11 cellular contexts compared by ENCODE assay signal in genomic region chr11:73386568-73386967, GRCh38. TPM values are rescaled to one million over a fixed set of nuclear protein-coding genes. Genes with fewer than 3 reads are reported as not detected.
DNase-seq lines count a peak whose midpoint lies in the region; ATAC-seq, FAIRE-seq and TF ChIP-seq lines count a peak whose summit lies in the region.
"Had no signal": no experiment of that assay in that cellular context is flagged by ENCODE, and none has a peak within 500 bp of the region (broad histone marks: within the 10 kb centered on the region; RNA-seq: fewer than 3 reads in every experiment).

No MANE protein-coding gene starts in this region.

- TF ChIP-seq POLR2A in right lobe of liver (IDR thresholded peaks at IDR 0.05) (no peak), HepG2 (IDR thresholded peaks at IDR 0.05; ENCODE audit: insufficient read depth in 1 of 2, low read depth in 2 of 2, low read length in 2 of 2) (no peak)

- 75% methylated on average over 1 of the region's 7 CpGs for WGBS in right lobe of liver (ENCODE audit: insufficient coverage, low coverage, low lambda C conversion rate, missing lambda C conversion rate)
- 100% methylated on average over 6 of the region's 7 CpGs for WGBS in HepG2 (ENCODE audit: low lambda C conversion rate)
- WGBS in aorta, 2 donors = 93 to 97% methylated on average over 7 of the region's 7 CpGs

- H3K9ac ChIP-seq in HepG2 (ENCODE audit: insufficient read depth, low read depth, low read length) = no peak overlapping the region

- H3K9me3 ChIP-seq in right lobe of liver = no peaks in the 10 kb centered on the region
- H3K9me3 ChIP-seq in HepG2 (ENCODE audit: low read length) = no peaks in the 10 kb centered on the region
- no peaks in the 10 kb centered on the region for H3K9me3 ChIP-seq in aorta (ENCODE audit: control insufficient read depth, low read length)

- peaks cover 0 to 8% (median 0%) of the 10 kb centered on the region in 4 donors for H3K4me1 ChIP-seq in right lobe of liver
- H3K4me1 ChIP-seq in HepG2 (ENCODE audit: insufficient read depth, low read length) = peaks cover 16% of the 10 kb centered on the region
- no peaks in the 10 kb centered on the region for H3K4me1 ChIP-seq in aorta (ENCODE audit: control insufficient read depth in 1 of 2, insufficient read depth in 2 of 2, low read length in 2 of 2)

- H3K27ac Mint-ChIP-seq in activated naive CD8-positive, alpha-beta T cell treated with anti-CD3 and anti-CD28 coated beads, Interleukin-2, amount 50 U/mL, for 24 hours = peak overlapping the region; percentile 62
- peak overlapping the region; percentile 78 to 85 for H3K27ac Mint-ChIP-seq in natural killer cell

- no peaks in the 10 kb centered on the region for H3K36me3 Mint-ChIP-seq in activated naive CD8-positive, alpha-beta T cell treated with anti-CD3 and anti-CD28 coated beads, Interleukin-2, amount 50 U/mL, for 24 hours (ENCODE audit: low read depth)
- H3K36me3 Mint-ChIP-seq in natural killer cell = no peaks in the 10 kb centered on the region

- no peak for FAIRE-seq in HepG2 (lab: Jason Lieb, UNC)

- H3K27me3 Mint-ChIP-seq in activated naive CD8-positive, alpha-beta T cell treated with anti-CD3 and anti-CD28 coated beads, Interleukin-2, amount 50 U/mL, for 24 hours = no peaks in the 10 kb centered on the region
- H3K27me3 Mint-ChIP-seq in natural killer cell (ENCODE audit: low read depth in 2 of 2) = no peaks in the 10 kb centered on the region

- no peak overlapping the region for H3K4me2 ChIP-seq in HepG2 (ENCODE audit: low read depth, low read length)

- no peak for TF ChIP-seq RAD21 in HepG2 (CRISPR knock-in tag; IDR thresholded peaks at IDR 0.05)

- POLR2A ChIA-PET in HepG2 (lab: Yijun Ruan, JAX) = no interaction called here

- peak overlapping the region; percentile 6 for H3K4me3 Mint-ChIP-seq in activated naive CD8-positive, alpha-beta T cell treated with anti-CD3 and anti-CD28 coated beads, Interleukin-2, amount 50 U/mL, for 24 hours
- no peak overlapping the region for H3K4me3 Mint-ChIP-seq in natural killer cell
- H3K4me3 Mint-ChIP-seq: HFFc6 had no signal

- TF ChIP-seq CTCF in right lobe of liver (IDR thresholded peaks at IDR 0.05) = no peak
- TF ChIP-seq CTCF in HepG2 (CRISPR knock-in tag; IDR thresholded peaks at IDR 0.05) = no peak
- TF ChIP-seq CTCF in natural killer cell (IDR thresholded peaks at IDR 0.05) = no peak

- in situ Hi-C loops in HepG2 (cut with HindIII; ENCODE audit: extremely low pct_ligation_motif_present, low pct_unique_long_range_greater_than_20kb) = no loop called here

- no peaks in the 10 kb centered on the region for H3K36me3 ChIP-seq in right lobe of liver
- 0 out of 5 replicates have a peak, but pooled peaks cover 0 to 3% of the 10 kb centered on the region in 2 experiments for H3K36me3 ChIP-seq in HepG2 (replicated peaks in 1 of 2; ENCODE audit: control insufficient read depth in 1 of 2, insufficient read depth in 2 of 2, low read length in 2 of 2)
- no peaks in the 10 kb centered on the region for H3K36me3 ChIP-seq in aorta (ENCODE audit: control insufficient read depth in 1 of 2, insufficient read depth in 2 of 2, low read length in 1 of 2)

- BruUV-seq in HepG2 (replicated peaks; lab: Mats Ljungman, UMichigan) = no TSS peak

- no peak overlapping the region for H3K4me3 ChIP-seq in right lobe of liver
- no peak overlapping the region for H3K4me3 ChIP-seq in HepG2 (replicated peaks in 1 of 3; ENCODE audit: insufficient read depth in 1 of 3, low read depth in 2 of 3, low read length in 3 of 3)
- H3K4me3 ChIP-seq in aorta (ENCODE audit: low read length in 2 of 2) = no peak overlapping the region

- intact Hi-C loops in right lobe of liver (cut with DNase I) (loop anchor here in 1 of 2 donors (10.0 kb wide), 1 partner anchor 92 kb away; no protein-coding TSS in a partner anchor), HepG2 (cut with micrococcal nuclease; ENCODE audit: unreplicated experiment) (no loop called here), natural killer cell (cut with micrococcal nuclease) (no loop called here), aorta (cut with DNase I) (no loop called here)

- TF ChIP-seq EP300 in HepG2 (IDR thresholded peaks at IDR 0.05; ENCODE audit: low read depth in 2 of 2, low read length in 2 of 2) = no peak
- TF ChIP-seq EP300 in HepG2 (CRISPR knock-in tag; IDR thresholded peaks at IDR 0.05; ENCODE audit: borderline replicate concordance) = no peak

- no peak overlapping the region for H2AFZ ChIP-seq in HepG2 (ENCODE audit: low read length)

- peaks cover 8% of the 10 kb centered on the region for H3K79me2 ChIP-seq in HepG2 (ENCODE audit: insufficient read depth, low read length)

- ATAC-seq in right lobe of liver (no peak), HepG2 (no peak), natural killer cell (no peak), aorta (ENCODE audit: low FRiP score) (no peak)
- ATAC-seq in activated naive CD8-positive, alpha-beta T cell treated with anti-CD3 and anti-CD28 coated beads, Interleukin-2, amount 50 U/mL, for 24 hours = no peak

- CTCF ChIA-PET in HepG2 (lab: Yijun Ruan, JAX; ENCODE audit: low intra/inter-chr PET ratio, low total read pairs) = no interaction called here

- DNase-seq in right lobe of liver (no peak), HepG2 (ENCODE audit: low spot score) (no peak), natural killer cell (no peak), NCI-H1930 (lab: John Stamatoyannopoulos, UW) (no peak), anterior cingulate cortex (lab: John Stamatoyannopoulos, UW) (no peak), aorta (no peak)
- no peak for DNase-seq in activated naive CD8-positive, alpha-beta T cell treated with anti-CD3 and anti-CD28 coated beads, Interleukin-2, amount 50 U/mL, for 24 hours
- DNase-seq in stimulated activated CD8-positive, alpha-beta memory T cell treated with anti-CD3 and anti-CD28 coated beads, Interleukin-4, amount 100 ng/mL, for 48 hours = no peak
- DNase-seq: activated CD4-positive, CD25-positive, alpha-beta regulatory T cell treated with anti-CD3 and anti-CD28 coated beads, Interleukin-2, amount 50 U/mL, for 72 hours; HFFc6; stimulated activated naive CD8-positive, alpha-beta T cell treated with anti-CD3 and anti-CD28 coated beads, Interleukin-15, Interleukin-2, amounts not matched to agents 100 U/mL and 50 U/mL, for 24 hours had no signal

- H3K27ac ChIP-seq in right lobe of liver (peak overlapping the region; percentile 10 to 72 (median 53)), HepG2 (ENCODE audit: extremely low read length, insufficient read depth, low read length) (no peak overlapping the region), aorta (ENCODE audit: low read depth in 1 of 2, low read length in 2 of 2) (no peak overlapping the region)

- no peaks in the 10 kb centered on the region for H4K20me1 ChIP-seq in HepG2 (ENCODE audit: insufficient read depth, low read length)

- H3K9me3 Mint-ChIP-seq in activated naive CD8-positive, alpha-beta T cell treated with anti-CD3 and anti-CD28 coated beads, Interleukin-2, amount 50 U/mL, for 24 hours = no peaks in the 10 kb centered on the region
- no peaks in the 10 kb centered on the region for H3K9me3 Mint-ChIP-seq in natural killer cell
- H3K9me3 Mint-ChIP-seq: HFFc6 had no signal

- peaks cover 56% of the 10 kb centered on the region for H3K4me1 Mint-ChIP-seq in activated naive CD8-positive, alpha-beta T cell treated with anti-CD3 and anti-CD28 coated beads, Interleukin-2, amount 50 U/mL, for 24 hours
- H3K4me1 Mint-ChIP-seq in natural killer cell = peaks cover 48 to 74% of the 10 kb centered on the region in 2 donors

- H3K27me3 ChIP-seq in right lobe of liver = no peaks in the 10 kb centered on the region
- no peaks in the 10 kb centered on the region for H3K27me3 ChIP-seq in HepG2 (ENCODE audit: control insufficient read depth in 1 of 2, insufficient read depth in 2 of 2, low read length in 2 of 2)
- no peaks in the 10 kb centered on the region for H3K27me3 ChIP-seq in aorta (ENCODE audit: control insufficient read depth in 1 of 2, insufficient read depth in 2 of 2, low read length in 1 of 2)

TF ChIP-seq in HepG2, 621 proteins besides CTCF, POLR2A, EP300 and RAD21:
- TF ChIP-seq ZNF614 (CRISPR knock-in tag; IDR thresholded peaks at IDR 0.05; ENCODE audit: borderline replicate concordance) = no peak
- TF ChIP-seq TEAD3 (CRISPR knock-in tag; optimal IDR thresholded peaks at IDR 0.05; ENCODE audit: borderline replicate concordance) = no peak
- no peak for TF ChIP-seq TGIF2 (CRISPR knock-in tag; IDR thresholded peaks at IDR 0.05)
- no peak for TF ChIP-seq CREM (IDR thresholded peaks at IDR 0.05)
- TF ChIP-seq CREM (CRISPR knock-in tag; IDR thresholded peaks at IDR 0.05) = no peak
- no peak for TF ChIP-seq ZMYM2 (CRISPR knock-in tag; IDR thresholded peaks at IDR 0.05)
TF ChIP-seq in HepG2: peak in this region for 0.

RNA-seq across cellular contexts. Expression of gene RELT, which starts 10.4 kb away (rescaled TPM):
- total RNA-seq in right lobe of liver (1 to 10 TPM in 5 of 6 experiments, under 1 TPM in 1; 0.81 to 5.4 (median 1.6) TPM), HepG2 (2016; rRNA removed; fragmentation: Illumina TruSeq; extraction: Trizol) (1.6 and 4.7 TPM in 2 replicates), natural killer cell (100 to 1,000 TPM; 132 to 264 (median 151) TPM), aorta (10 to 100 TPM; 11.5 to 13.2 TPM)
- total RNA-seq in HepG2 (2016; cell fraction: cytosol; rRNA removed; fragmentation: Illumina TruSeq; extraction: Trizol; ENCODE audit: low read depth) = 2.8 and 3.4 TPM in 2 replicates
- total RNA-seq in HepG2 (2016; cell fraction: insoluble cytoplasmic fraction; rRNA removed; fragmentation: Illumina TruSeq; extraction: Trizol) = 1.8 and 4.7 TPM in 2 replicates
- total RNA-seq in HepG2 (2016; cell fraction: membrane; rRNA removed; fragmentation: Illumina TruSeq; extraction: Trizol) = 4.0 and 4.2 TPM in 2 replicates
- 5.4 TPM in 2 replicates for total RNA-seq in HepG2 (2016; cell fraction: nucleus; rRNA removed; fragmentation: Illumina TruSeq; extraction: Trizol)
- polyA plus RNA-seq in HepG2 (2011; rRNA removed) (2.5 and 3.5 TPM in 2 replicates), aorta (1 to 10 TPM; 1.1 to 1.3 TPM)
- polyA plus RNA-seq in HepG2 (2011; cell fraction: cytosol; rRNA removed) = 2.1 and 3.1 TPM in 2 replicates
- polyA plus RNA-seq in HepG2 (2011; cell fraction: nucleus; rRNA removed) = 12.5 and 18.1 TPM in 2 replicates
- polyA plus RNA-seq in HepG2 (2012) = 1.0 and 2.7 TPM in 2 replicates
- 0.36 and 0.55 TPM in 2 replicates for polyA plus RNA-seq in HepG2 (2016; cell fraction: cytosol; fragmentation: Illumina TruSeq; extraction: Trizol; ENCODE audit: low read depth)
- 1.4 TPM in 2 replicates for polyA plus RNA-seq in HepG2 (2016; cell fraction: insoluble cytoplasmic fraction; fragmentation: Illumina TruSeq; extraction: Trizol; ENCODE audit: low read depth)
- polyA plus RNA-seq in HepG2 (2016; cell fraction: membrane; fragmentation: Illumina TruSeq; extraction: Trizol; ENCODE audit: low read depth) = 0.68 and 0.80 TPM in 2 replicates
- polyA plus RNA-seq in HepG2 (2016; cell fraction: nucleus; fragmentation: Illumina TruSeq; extraction: Trizol; ENCODE audit: insufficient read depth, low read depth) = 14.8 and 15.4 TPM in 2 replicates
- 7.0 and 19.1 TPM in 2 replicates for polyA minus RNA-seq in HepG2 (2011; rRNA and poly(A)+ RNA removed; ENCODE audit: low replicate concordance)
- polyA minus RNA-seq in HepG2 (2011; cell fraction: cytosol; rRNA and poly(A)+ RNA removed) = 1.7 and 2.0 TPM in 2 replicates
- 5.2 and 7.6 TPM in 2 replicates for polyA minus RNA-seq in HepG2 (2011; cell fraction: nucleus; rRNA and poly(A)+ RNA removed)

Comparison
In these comparisons a context has a peak if more than half of its experiments do, and no peak if none do; other contexts are left out.
1. H3K27ac ChIP-seq: peak in right lobe of liver (3 of 3); none in HepG2 (single experiment) and aorta (0 of 2).
2. RNA of gene RELT, which starts 10.4 kb away (total RNA-seq): 132 to 264 TPM in natural killer cell; 11.5 to 13.2 TPM in aorta, 1.6 to 5.4 TPM in HepG2 and 0.81 to 5.4 TPM in right lobe of liver; every median in the first group is over 4 times any median in the second.